In the genomic region with DNA sequence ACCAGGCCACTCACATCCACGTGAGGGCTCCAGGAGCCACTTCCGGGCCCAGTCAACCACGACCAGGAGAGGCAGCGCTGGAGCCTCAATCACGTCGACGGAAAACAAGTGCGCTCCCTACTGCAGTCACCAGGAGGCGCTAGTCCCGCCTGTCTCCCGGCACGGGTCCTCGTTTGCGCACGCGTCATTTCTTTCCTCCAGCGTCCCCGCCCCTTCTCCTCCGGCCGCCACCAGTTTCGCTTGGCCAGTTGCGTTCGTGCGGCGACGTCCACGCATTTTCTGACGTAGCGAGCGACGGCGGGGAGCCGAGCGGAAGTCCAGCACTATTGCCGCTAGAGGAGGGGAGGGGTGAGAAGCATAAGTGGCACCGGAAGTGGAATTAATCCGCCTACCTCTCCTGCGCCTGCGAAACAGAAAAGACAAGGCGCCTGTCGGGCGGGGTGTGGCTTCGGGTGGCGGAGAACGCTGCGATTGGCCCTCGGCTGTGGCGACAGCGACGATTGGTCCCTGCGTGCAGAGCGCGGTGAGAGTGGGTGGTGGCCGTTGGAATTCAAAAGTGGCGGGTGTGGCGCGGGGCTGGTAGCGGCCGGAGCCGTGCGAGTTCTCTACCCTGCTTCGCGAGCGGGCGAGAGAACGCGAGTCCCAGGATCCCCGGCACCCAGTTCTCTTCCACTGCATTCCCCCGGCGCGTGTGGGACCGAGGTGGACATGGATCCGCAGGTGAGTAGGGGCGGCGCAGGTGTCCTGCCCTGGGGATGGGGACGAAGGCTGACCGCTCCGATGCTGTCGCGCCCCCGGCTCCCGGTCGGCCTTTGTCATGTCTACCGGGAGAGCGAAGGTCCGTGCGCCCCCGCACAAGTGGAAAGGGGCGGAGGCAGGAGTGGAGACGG, we compare ENCODE assay signal across 8 cellular contexts. TPM values are rescaled to one million over a fixed set of nuclear protein-coding genes. Genes with fewer than 3 reads are reported as not detected.
DNase-seq lines count a peak whose midpoint lies in the region; ATAC-seq, FAIRE-seq and TF ChIP-seq lines count a peak whose summit lies in the region.

A gene with protein sequence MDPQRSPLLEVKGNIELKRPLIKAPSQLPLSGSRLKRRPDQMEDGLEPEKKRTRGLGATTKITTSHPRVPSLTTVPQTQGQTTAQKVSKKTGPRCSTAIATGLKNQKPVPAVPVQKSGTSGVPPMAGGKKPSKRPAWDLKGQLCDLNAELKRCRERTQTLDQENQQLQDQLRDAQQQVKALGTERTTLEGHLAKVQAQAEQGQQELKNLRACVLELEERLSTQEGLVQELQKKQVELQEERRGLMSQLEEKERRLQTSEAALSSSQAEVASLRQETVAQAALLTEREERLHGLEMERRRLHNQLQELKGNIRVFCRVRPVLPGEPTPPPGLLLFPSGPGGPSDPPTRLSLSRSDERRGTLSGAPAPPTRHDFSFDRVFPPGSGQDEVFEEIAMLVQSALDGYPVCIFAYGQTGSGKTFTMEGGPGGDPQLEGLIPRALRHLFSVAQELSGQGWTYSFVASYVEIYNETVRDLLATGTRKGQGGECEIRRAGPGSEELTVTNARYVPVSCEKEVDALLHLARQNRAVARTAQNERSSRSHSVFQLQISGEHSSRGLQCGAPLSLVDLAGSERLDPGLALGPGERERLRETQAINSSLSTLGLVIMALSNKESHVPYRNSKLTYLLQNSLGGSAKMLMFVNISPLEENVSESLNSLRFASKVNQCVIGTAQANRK (plus strand): TSS at position 546 of the 890 bp plus-strand sequence. CDS start 163 bp downstream, at position 709.

- no peak for TF ChIP-seq POLR2A in gastrocnemius medialis (IDR thresholded peaks at IDR 0.05)

- H3K36me3 Mint-ChIP-seq in brain: no peaks in the 10 kb centered on the region

- DNase-seq in 8988T: peak; percentile 83
- peak; percentile 96 for DNase-seq in NCI-H2107 (lab: John Stamatoyannopoulos, UW)
- DNase-seq in iPS DF 4.7 (ENCODE audit: extremely low read depth, low spot score): peak; percentile 98
- peak; percentile 98 to 99 for DNase-seq in gastrocnemius medialis

- FAIRE-seq in TTC549 (lab: Jason Lieb, UNC): peak; percentile 98

- H3K4me1 Mint-ChIP-seq in brain: peaks cover 52% of the 10 kb centered on the region

- H3K27ac Mint-ChIP-seq in brain: peak within 1 kb of the TSS; percentile 96 to 99 (median 99)

- in situ Hi-C loops in gastrocnemius medialis (cut with MboI; ENCODE audit: low sequenced_read_pairs in 4 of 4): no loop called here

- TF ChIP-seq CTCF in brain (conservative IDR thresholded peaks at IDR 0.05) (peak; percentile 86 to 93), gastrocnemius medialis (IDR thresholded peaks at IDR 0.05 in 4 of 5, conservative IDR thresholded peaks at IDR 0.05 in 1 of 5) (peak; percentile 96 to 98 (median 96))

- ATAC-seq in GM18517 (IDR thresholded peaks at IDR 0.05; ENCODE audit: unreplicated experiment) (peak; percentile 81), HG03060 (IDR thresholded peaks at IDR 0.05; ENCODE audit: low read depth, unreplicated experiment) (peak; percentile 86), gastrocnemius medialis (peak; percentile 98 to 99)

- peak within 1 kb of the TSS; percentile 85 to 96 (median 94) for H3K27ac ChIP-seq in gastrocnemius medialis

- H3K9me3 ChIP-seq in gastrocnemius medialis: no peaks in the 10 kb centered on the region

- peak within 1 kb of the TSS; percentile 88 to 95 (median 90) for H3K4me3 Mint-ChIP-seq in brain

- no peaks in the 10 kb centered on the region for H3K36me3 ChIP-seq in gastrocnemius medialis

- H3K4me3 ChIP-seq in gastrocnemius medialis: peak within 1 kb of the TSS; percentile 55 to 65 (median 58)

- H3K27me3 Mint-ChIP-seq in brain: peaks cover 3% of the 10 kb centered on the region

- peaks cover 0 to 4% (median 0%) of the 10 kb centered on the region in 5 experiments for H3K9me3 Mint-ChIP-seq in brain

- peaks cover 4 to 11% of the 10 kb centered on the region in 2 donors for H3K4me1 ChIP-seq in gastrocnemius medialis

- H3K27me3 ChIP-seq in gastrocnemius medialis: no peaks in the 10 kb centered on the region

- intact Hi-C loops in gastrocnemius medialis (cut with DNase I; ENCODE audit: low total_unique reads): loop anchor here (1.0 to 5.0 kb wide), 5 partner anchors 19 to 191 kb away; a partner anchor contains a TSS

RNA-seq across cellular contexts. Expression of the gene that starts here (rescaled TPM):
- polyA plus RNA-seq in brain (ENCODE audit: insufficient read depth, low read depth, low replicate concordance): 89.6 TPM
- 1 to 10 TPM in 1 of 4 donors, under 1 TPM in 1, not detected in 2; 0.64 to 1.4 TPM for total RNA-seq in gastrocnemius medialis

Comparison
In these comparisons a context has a peak if more than half of its experiments do, and no peak if none do; other contexts are left out.
1. Peak in every context shown above with its lines: DNase-seq, ATAC-seq, H3K4me3 ChIP-seq and H3K27ac ChIP-seq.